ENCODE assay signal across 19 cellular contexts in genomic region chr18:40094441-40094840, GRCh38.
"Had no signal": no experiment of that assay in that cellular context is flagged by ENCODE, and none has a peak within 500 bp of the region (broad histone marks: within the 10 kb centered on the region; RNA-seq: fewer than 3 reads in every experiment).

No MANE protein-coding gene starts in this region.

- H3K4me1 ChIP-seq: ascending aorta, esophagus squamous epithelium, pancreas, tibial artery had no signal

- H3K27me3 ChIP-seq: ascending aorta, esophagus squamous epithelium, pancreas, sigmoid colon, tibial artery had no signal

- H3K36me3 ChIP-seq: ascending aorta, esophagus squamous epithelium, pancreas, sigmoid colon, tibial artery, WERI-Rb-1 had no signal

- ATAC-seq: activated T-helper 17 cell treated with anti-CD3 and anti-CD28 coated beads, Interleukin-2, amount 50 U/mL, for 72 hours; mucosa of descending colon; naive thymus-derived CD4-positive, alpha-beta T cell; stimulated activated effector memory CD8-positive, alpha-beta T cell treated with anti-CD3 and anti-CD28 coated beads, Interleukin-12 subunit alpha, Interleukin-12 subunit beta, amount 100 ng/mL, for 72 hours had no signal

- H3K9me3 ChIP-seq: ascending aorta, esophagus squamous epithelium, mucosa of descending colon, pancreas, sigmoid colon, tibial artery had no signal

- H3K27ac ChIP-seq: ascending aorta, esophagus squamous epithelium, pancreas, sigmoid colon, tibial artery, WERI-Rb-1 had no signal

- DNase-seq: activated CD4-positive, alpha-beta T cell treated with anti-CD3 and anti-CD28 coated beads, Interleukin-2, amount 50 U/mL, for 48 hours; activated naive CD4-positive, alpha-beta T cell treated with Interleukin-2 at 50 U/mL for 16 hours; central memory CD4-positive, alpha-beta T cell; cortex of kidney; effector CD4-positive, alpha-beta T cell; esophagus squamous epithelium; head of caudate nucleus; immature natural killer cell; mucosa of descending colon; naive thymus-derived CD4-positive, alpha-beta T cell; pancreas; sigmoid colon; stimulated activated CD4-positive, alpha-beta T cell treated with anti-CD3 and anti-CD28 coated beads, Interleukin-12 subunit alpha, Interleukin-12 subunit beta, amount 100 ng/mL, for 4 hours; stimulated activated CD4-positive, alpha-beta T cell treated with anti-CD3 and anti-CD28 coated beads, Interleukin-2, amount 100 ng/mL, for 24 hours; tibial artery; WERI-Rb-1 had no signal

- H3K4me3 ChIP-seq: ascending aorta, esophagus squamous epithelium, mucosa of descending colon, pancreas, sigmoid colon, tibial artery had no signal
